28 cellular contexts compared by ENCODE assay signal in the genomic region with DNA sequence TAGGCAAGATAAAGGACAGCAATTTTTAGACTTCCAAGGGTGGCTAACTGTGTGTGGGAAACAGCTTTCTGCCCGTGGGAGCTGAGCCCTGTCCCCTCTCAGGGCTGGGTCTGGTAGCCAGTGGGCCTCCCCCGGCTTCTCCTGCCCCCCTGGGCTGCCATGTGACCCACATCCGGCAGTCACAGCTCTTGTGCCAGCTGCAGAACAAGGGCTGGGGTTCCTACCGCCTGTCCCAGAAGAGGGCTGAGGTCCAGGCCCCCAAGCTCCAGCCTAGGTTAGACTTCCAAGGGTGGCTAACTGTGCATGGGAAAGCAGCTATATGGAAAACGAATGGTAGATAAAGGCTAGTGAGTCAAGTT. TPM values are rescaled to one million over a fixed set of nuclear protein-coding genes. Genes with fewer than 3 reads are reported as not detected.
DNase-seq lines count a peak whose midpoint lies in the region; TF ChIP-seq lines count a peak whose summit lies in the region.
"Had no signal": no experiment of that assay in that cellular context is flagged by ENCODE, and none has a peak within 500 bp of the region (broad histone marks: within the 10 kb centered on the region; RNA-seq: fewer than 3 reads in every experiment).

No MANE protein-coding gene starts in this region.

- H3K4me3 Mint-ChIP-seq in MCF 10A (ENCODE audit: unreplicated experiment): no peak overlapping the region
- H3K4me3 Mint-ChIP-seq: activated CD8-positive, alpha-beta T cell treated with anti-CD3 and anti-CD28 coated beads for 36 hours; activated naive CD4-positive, alpha-beta T cell treated with anti-CD3 and anti-CD28 coated beads, Interleukin-2, amount 10 ng/mL, durations not matched to agents 7 days and 5 days; H9; neural crest cell had no signal

- H3K27me3 ChIP-seq in breast epithelium: no peaks in the 10 kb centered on the region
- H3K27me3 ChIP-seq in MM.1S (replicated peaks; ENCODE audit: insufficient read depth, low read length): no peaks in the 10 kb centered on the region
- H3K27me3 ChIP-seq in MG63: no peaks in the 10 kb centered on the region
- peaks cover 0 to 5% (median 0%) of the 10 kb centered on the region in 7 donors for H3K27me3 ChIP-seq in spleen (replicated peaks in 1 of 7)
- H3K27me3 ChIP-seq: left lung had no signal

- H4K20me1 ChIP-seq in MM.1S (ENCODE audit: insufficient read depth, low read length): no peaks in the 10 kb centered on the region

- no peaks in the 10 kb centered on the region for H3K9me3 Mint-ChIP-seq in MCF 10A (ENCODE audit: unreplicated experiment)
- H3K9me3 Mint-ChIP-seq: activated CD8-positive, alpha-beta T cell treated with anti-CD3 and anti-CD28 coated beads for 36 hours; activated naive CD4-positive, alpha-beta T cell treated with anti-CD3 and anti-CD28 coated beads, Interleukin-2, amount 10 ng/mL, durations not matched to agents 7 days and 5 days; CD4-positive, alpha-beta memory T cell; neural crest cell had no signal

- no TSS peak for BruUV-seq in MCF 10A (replicated peaks; lab: Mats Ljungman, UMichigan)

- H3K36me3 ChIP-seq in breast epithelium (no peaks in the 10 kb centered on the region), MM.1S (replicated peaks; ENCODE audit: insufficient read depth, low read length) (no peaks in the 10 kb centered on the region), MG63 (no peaks in the 10 kb centered on the region), spleen (no peaks in the 10 kb centered on the region)
- H3K36me3 ChIP-seq: left lung had no signal

- H3K4me1 ChIP-seq in breast epithelium (no peaks in the 10 kb centered on the region), MM.1S (ENCODE audit: low read length) (no peaks in the 10 kb centered on the region), spleen (peaks cover 0 to 13% (median 5%) of the 10 kb centered on the region in 6 donors)
- H3K4me1 ChIP-seq: left lung had no signal

- TF ChIP-seq CTCF in breast epithelium (IDR thresholded peaks at IDR 0.05) (no peak), MCF 10A (IDR thresholded peaks at IDR 0.05; ENCODE audit: unreplicated experiment) (no peak), MM.1S (IDR thresholded peaks at IDR 0.05; ENCODE audit: low read length) (no peak), spleen (IDR thresholded peaks at IDR 0.05 in 8 of 11, conservative IDR thresholded peaks at IDR 0.05 in 3 of 11) (no peak)

- no peaks in the 10 kb centered on the region for H3K36me3 Mint-ChIP-seq in MCF 10A (ENCODE audit: insufficient read depth, unreplicated experiment)
- H3K36me3 Mint-ChIP-seq: activated naive CD4-positive, alpha-beta T cell treated with anti-CD3 and anti-CD28 coated beads, Interleukin-2, amount 10 ng/mL, durations not matched to agents 7 days and 5 days; CD4-positive, alpha-beta memory T cell had no signal

- no peaks in the 10 kb centered on the region for H3K27me3 Mint-ChIP-seq in MCF 10A (ENCODE audit: insufficient read depth, unreplicated experiment)

- no peaks in the 10 kb centered on the region for H3K9me3 ChIP-seq in breast epithelium
- no peaks in the 10 kb centered on the region for H3K9me3 ChIP-seq in MM.1S (replicated peaks; ENCODE audit: insufficient read depth, low read length)
- no peaks in the 10 kb centered on the region for H3K9me3 ChIP-seq in MG63
- no peaks in the 10 kb centered on the region for H3K9me3 ChIP-seq in spleen
- H3K9me3 ChIP-seq: left lung, mucosa of descending colon, SK-N-SH had no signal

- peak overlapping the region; percentile 72 to 90 for H3K27ac ChIP-seq in breast epithelium
- peak overlapping the region; percentile 85 for H3K27ac ChIP-seq in epithelial cell of prostate
- H3K27ac ChIP-seq in MM.1S (ENCODE audit: low read length): no peak overlapping the region
- peak overlapping the region in 4 of 8 donors; percentile 0 to 24 (median 14) for H3K27ac ChIP-seq in spleen
- H3K27ac ChIP-seq: left lung had no signal

- POLR2A ChIA-PET in MCF 10A (lab: Yijun Ruan, JAX): interaction anchor here (0.6 to 2.1 kb wide), 11 partner anchors 7 to 200 kb away, joined by 3 to 29 read pairs (median 4); a partner anchor contains a TSS

- DNase-seq in breast epithelium (ENCODE audit: low spot score in 2 of 2): no peak
- no peak for DNase-seq in MCF 10A (ENCODE audit: unreplicated experiment)
- no peak for DNase-seq in epithelial cell of prostate (ENCODE audit: low read depth, low spot score)
- peak in 43 of 56 donors; percentile 10 to 68 (median 33) for DNase-seq in nucleus accumbens (lab: John Stamatoyannopoulos, UW)
- no peak for DNase-seq in MM.1S
- DNase-seq in MG63: no peak
- DNase-seq in LoVo (ENCODE audit: low spot score): no peak
- DNase-seq in spleen: no peak
- DNase-seq: activated CD8-positive, alpha-beta T cell treated with anti-CD3 and anti-CD28 coated beads for 36 hours; activated naive CD4-positive, alpha-beta T cell treated with anti-CD3 and anti-CD28 coated beads, Interleukin-2, amount 10 ng/mL, durations not matched to agents 7 days and 5 days; aorta; CD4-positive, alpha-beta memory T cell; effector CD4-positive, alpha-beta T cell; glutamatergic neuron; H9; Karpas-422; mucosa of descending colon; NCI-H1092 treated with DMSO at 0.1 percent for 48 hours; NCI-H2029 treated with DMSO at 0.1 percent for 48 hours; SK-N-SH; T-helper 9 cell had no signal

- H3K9ac ChIP-seq in MM.1S (ENCODE audit: low read length): no peak overlapping the region
- H3K9ac ChIP-seq: SK-N-SH had no signal

- no peaks in the 10 kb centered on the region for H3F3A ChIP-seq in MM.1S (ENCODE audit: insufficient read depth, low read length)

- H3K79me2 ChIP-seq in MM.1S (ENCODE audit: low read length): no peaks in the 10 kb centered on the region

- H2AFZ ChIP-seq in MM.1S (ENCODE audit: low read length): no peak overlapping the region

- no peak overlapping the region for H3K27ac Mint-ChIP-seq in MCF 10A (ENCODE audit: low read depth, unreplicated experiment)
- H3K27ac Mint-ChIP-seq: activated CD8-positive, alpha-beta T cell treated with anti-CD3 and anti-CD28 coated beads for 36 hours; activated naive CD4-positive, alpha-beta T cell treated with anti-CD3 and anti-CD28 coated beads, Interleukin-2, amount 10 ng/mL, durations not matched to agents 7 days and 5 days; H9 had no signal

- intact Hi-C loops in breast epithelium (cut with DNase I; ENCODE audit: low total_unique reads): no loop called here
- intact Hi-C loops in MCF 10A (cut with micrococcal nuclease): no loop called here
- intact Hi-C loops in spleen (cut with DNase I; ENCODE audit: low total_unique reads): no loop called here

- CTCF ChIA-PET in MCF 10A (lab: Yijun Ruan, JAX): interaction anchor here (0.6 to 2.1 kb wide), 6 partner anchors 18 to 893 kb away, joined by 3 to 15 read pairs (median 4); a partner anchor contains a TSS

- no peak overlapping the region for H3K4me3 ChIP-seq in breast epithelium
- H3K4me3 ChIP-seq in MM.1S (ENCODE audit: low read length): no peak overlapping the region
- H3K4me3 ChIP-seq in MG63: no peak overlapping the region
- H3K4me3 ChIP-seq in spleen: no peak overlapping the region
- H3K4me3 ChIP-seq: GM12878, left lung, mucosa of descending colon had no signal

- H3K9me2 ChIP-seq in MM.1S (replicated peaks; ENCODE audit: insufficient read depth, low read length): no peaks in the 10 kb centered on the region
- H3K9me2 ChIP-seq: SK-N-SH had no signal

- 58 to 76% (median 63%) methylated on average over 3 to 5 of the region's 5 CpGs for WGBS in spleen, 5 donors

- no peak for TF ChIP-seq POLR2A in breast epithelium (IDR thresholded peaks at IDR 0.05)
- TF ChIP-seq POLR2A in spleen (IDR thresholded peaks at IDR 0.05): no peak

- peaks cover 10% of the 10 kb centered on the region for H3K4me1 Mint-ChIP-seq in MCF 10A (ENCODE audit: insufficient read depth, unreplicated experiment)

- H3K4me2 ChIP-seq in MM.1S (ENCODE audit: low read depth, low read length): no peak overlapping the region
- H3K4me2 ChIP-seq: SK-N-SH had no signal

RNA-seq across cellular contexts. Expression of a gene that starts 6.1 kb away (rescaled TPM):
- total RNA-seq in breast epithelium (not detected), MCF 10A (2022) (not detected in 2 replicates), spleen (not detected)
- not detected in 2 replicates for total RNA-seq in MG63 (2014; rRNA removed; shearing (Covaris generic); ENCODE audit: low replicate concordance)
- polyA plus RNA-seq in spleen: not detected
- total RNA-seq: A673; activated CD8-positive, alpha-beta T cell treated with anti-CD3 and anti-CD28 coated beads for 36 hours; aorta; CD4-positive, alpha-beta memory T cell; GM12878; H9; HT1080; left lung; mucosa of descending colon; NCI-H460; neural crest cell; RPMI7951 had no signal
- polyA plus RNA-seq: aorta; CD4-positive, alpha-beta memory T cell; GM12878; SK-N-SH had no signal

RNA-seq across cellular contexts. Expression of a gene that starts 16.2 kb away (rescaled TPM):
- total RNA-seq in breast epithelium (1 to 10 TPM in 1 of 3 donors, under 1 TPM in 1, not detected in 1; 0.33 to 2.2 TPM), MCF 10A (2022) (0.37 and 0.49 TPM in 2 replicates), spleen (1 to 10 TPM in 5 of 7 donors, under 1 TPM in 2; 0.83 to 8.4 (median 1.7) TPM)
- total RNA-seq in MG63 (2014; rRNA removed; shearing (Covaris generic); ENCODE audit: low replicate concordance): not detected in 2 replicates
- polyA plus RNA-seq in spleen: under 1 TPM; 0.33 to 0.58 (median 0.54) TPM
- total RNA-seq: GM12878, RPMI7951 had no signal
- polyA plus RNA-seq: aorta; CD4-positive, alpha-beta memory T cell; GM12878 had no signal

RNA-seq across cellular contexts. Expression of a gene that starts 29.6 kb away (rescaled TPM):
- total RNA-seq in breast epithelium (100 to 1,000 TPM; 217 to 850 (median 260) TPM), MCF 10A (2022) (1,945 and 2,169 TPM in 2 replicates), spleen (100 to 1,000 TPM; 313 to 897 (median 665) TPM)
- total RNA-seq in MG63 (2014; rRNA removed; shearing (Covaris generic); ENCODE audit: low replicate concordance): 42.2 and 90.7 TPM in 2 replicates
- 100 to 1,000 TPM; 560 to 722 (median 560) TPM for polyA plus RNA-seq in spleen

Comparison
In these comparisons a context has a peak if more than half of its experiments do, and no peak if none do; other contexts are left out.
1. DNase-seq: peak in nucleus accumbens (43 of 56); none in breast epithelium (0 of 2), MCF 10A (single experiment), epithelial cell of prostate (single experiment), MM.1S (single experiment), MG63 (single experiment), LoVo (single experiment) and spleen (single experiment).